Comparison of ENCODE assay signal across 1 cellular context in the genomic region with DNA sequence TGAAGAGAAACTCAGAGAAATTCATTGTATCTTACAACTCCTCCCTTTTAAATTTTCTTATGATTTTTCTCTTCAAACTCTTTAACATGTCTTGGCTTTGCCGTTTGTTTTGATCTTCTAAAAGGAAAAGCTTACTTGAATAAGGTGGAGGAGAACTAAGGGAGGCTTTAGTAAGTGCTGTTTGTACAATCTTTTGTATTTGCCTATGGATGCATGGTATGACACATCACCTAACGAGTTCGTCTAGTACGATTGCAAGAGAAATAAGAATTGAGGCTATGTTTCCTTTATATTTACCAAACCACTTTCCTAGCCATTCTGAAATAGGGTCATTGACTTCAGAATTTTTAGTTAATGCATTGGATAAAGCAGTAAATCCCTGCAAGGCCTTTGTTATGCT.
TF ChIP-seq lines count a peak whose summit lies in the region.

No MANE protein-coding gene starts in this region.

TF ChIP-seq in H1, 55 proteins besides CTCF, POLR2A, EP300 and RAD21:
- TF ChIP-seq TAF1 (IDR thresholded peaks at IDR 0.05; ENCODE audit: low read depth, low read length) (no peak), HDAC6 (IDR thresholded peaks at IDR 0.05; ENCODE audit: low read depth, low read length) (no peak), CREB1 (IDR thresholded peaks at IDR 0.05) (no peak), CBX8 (IDR thresholded peaks at IDR 0.05; ENCODE audit: borderline replicate concordance, low read depth, low read length) (no peak), JUN (IDR thresholded peaks at IDR 0.05; ENCODE audit: low read depth, low read length) (no peak), SRF (IDR thresholded peaks at IDR 0.05; ENCODE audit: low read depth, low read length) (no peak), RNF2 (IDR thresholded peaks at IDR 0.05; ENCODE audit: borderline replicate concordance, low read depth, low read length, missing control alignments, poor library complexity, severe bottlenecking) (no peak), RFX5 (IDR thresholded peaks at IDR 0.05; ENCODE audit: borderline replicate concordance, low read depth, low read length) (no peak), JUND (IDR thresholded peaks at IDR 0.05; ENCODE audit: low read length) (no peak), PHF8 (conservative IDR thresholded peaks at IDR 0.05; ENCODE audit: low read depth, low read length) (no peak), EGR1 (IDR thresholded peaks at IDR 0.05; ENCODE audit: borderline replicate concordance, low read depth, low read length) (no peak), FOSL1 (IDR thresholded peaks at IDR 0.05; ENCODE audit: insufficient read depth, low read depth, low read length) (no peak), YY1 (IDR thresholded peaks at IDR 0.05; ENCODE audit: low read depth, low read length) (no peak), TCF12 (IDR thresholded peaks at IDR 0.05; ENCODE audit: low read depth, low read length) (no peak), SIX5 (IDR thresholded peaks at IDR 0.05; ENCODE audit: low read depth, low read length) (no peak), NRF1 (IDR thresholded peaks at IDR 0.05; ENCODE audit: low read depth, low read length) (no peak), SP1 (IDR thresholded peaks at IDR 0.05; ENCODE audit: low read depth, low read length) (no peak), GABPA (IDR thresholded peaks at IDR 0.05; ENCODE audit: borderline replicate concordance, insufficient read depth, low read length) (no peak), HDAC2 (IDR thresholded peaks at IDR 0.05; ENCODE audit: borderline replicate concordance in 1 of 2, low read depth in 2 of 2, low read length in 2 of 2) (no peak)
- TF ChIP-seq, protein P1, sequence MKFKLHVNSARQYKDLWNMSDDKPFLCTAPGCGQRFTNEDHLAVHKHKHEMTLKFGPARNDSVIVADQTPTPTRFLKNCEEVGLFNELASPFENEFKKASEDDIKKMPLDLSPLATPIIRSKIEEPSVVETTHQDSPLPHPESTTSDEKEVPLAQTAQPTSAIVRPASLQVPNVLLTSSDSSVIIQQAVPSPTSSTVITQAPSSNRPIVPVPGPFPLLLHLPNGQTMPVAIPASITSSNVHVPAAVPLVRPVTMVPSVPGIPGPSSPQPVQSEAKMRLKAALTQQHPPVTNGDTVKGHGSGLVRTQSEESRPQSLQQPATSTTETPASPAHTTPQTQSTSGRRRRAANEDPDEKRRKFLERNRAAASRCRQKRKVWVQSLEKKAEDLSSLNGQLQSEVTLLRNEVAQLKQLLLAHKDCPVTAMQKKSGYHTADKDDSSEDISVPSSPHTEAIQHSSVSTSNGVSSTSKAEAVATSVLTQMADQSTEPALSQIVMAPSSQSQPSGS (IDR thresholded peaks at IDR 0.05; ENCODE audit: low read length): no peak
TF ChIP-seq in H1: peak in this region for 0.
